ENCODE assay signal across 1 cellular context in genomic region chr5:131536211-131536826, GRCh38.
A peak's percentile ranks its signal among the peaks of the same experiment; 100 is the strongest.
TF ChIP-seq lines count a peak whose summit lies in the region.

No MANE protein-coding gene starts in this region.

TF ChIP-seq in K562, 482 proteins besides CTCF, POLR2A, EP300 and RAD21 (continued from another document and continues in another):
- TF ChIP-seq ZNF318 (IDR thresholded peaks at IDR 0.05; ENCODE audit: borderline replicate concordance in 1 of 2, low read depth in 1 of 2) (peak in 1 of 2 experiments; percentile 81; a peak in 2 of 4 replicates), ATF3 (IDR thresholded peaks at IDR 0.05) (peak; percentile 90), ATF3 (CRISPR knock-in tag; conservative IDR thresholded peaks at IDR 0.05) (no peak), PREB (CRISPR knock-in tag; IDR thresholded peaks at IDR 0.05) (no peak), BRD4 (IDR thresholded peaks at IDR 0.05) (no peak), LEF1 (IDR thresholded peaks at IDR 0.05) (peak; percentile 21; the same call in 1 of the 2 replicates), ADNP (tag; IDR thresholded peaks at IDR 0.05) (no peak), MEF2A (IDR thresholded peaks at IDR 0.05; ENCODE audit: control insufficient read depth, low read depth, low read length) (peak; percentile 92), NBN (IDR thresholded peaks at IDR 0.05; ENCODE audit: low read depth) (no peak), ZNF280B (CRISPR knock-in tag; IDR thresholded peaks at IDR 0.05) (no peak), PKNOX1 (IDR thresholded peaks at IDR 0.05) (peak; percentile 56; the same call in 1 of the 2 replicates), MAZ (CRISPR knock-in tag; conservative IDR thresholded peaks at IDR 0.05 in 1 of 2, IDR thresholded peaks at IDR 0.05 in 1 of 2) (no peak), ZBTB40 (IDR thresholded peaks at IDR 0.05) (peak; percentile 88), ZBTB40 (CRISPR knock-in tag; IDR thresholded peaks at IDR 0.05) (0 out of 2 replicates have a peak, but pooled peaks have one; percentile 46), NEUROD1 (IDR thresholded peaks at IDR 0.05; ENCODE audit: borderline replicate concordance, low read depth, low read length, partially characterized antibody) (no peak), ARID1B (IDR thresholded peaks at IDR 0.05) (no peak), HDAC1 (IDR thresholded peaks at IDR 0.05) (no peak), ZNF217 (CRISPR knock-in tag; IDR thresholded peaks at IDR 0.05) (no peak), ASH1L (IDR thresholded peaks at IDR 0.05; ENCODE audit: borderline replicate concordance, low read depth, partially characterized antibody) (no peak), ZNF444 (CRISPR knock-in tag; IDR thresholded peaks at IDR 0.05) (no peak), POLR2AphosphoS2 (IDR thresholded peaks at IDR 0.05; ENCODE audit: low read length) (no peak), DNMT1 (IDR thresholded peaks at IDR 0.05) (no peak), HNRNPLL (IDR thresholded peaks at IDR 0.05; ENCODE audit: low read depth, low read length, poor library complexity, severe bottlenecking) (no peak), CREM (IDR thresholded peaks at IDR 0.05; ENCODE audit: low read depth) (peak; percentile 24; the same call in 1 of the 2 replicates), FOS (IDR thresholded peaks at IDR 0.05; ENCODE audit: extremely low read depth, insufficient read length) (no peak), ZNF3 (CRISPR knock-in tag; IDR thresholded peaks at IDR 0.05) (no peak), PHB (CRISPR knock-in tag; IDR thresholded peaks at IDR 0.05) (no peak), PYGO2 (tag; IDR thresholded peaks at IDR 0.05) (no peak), CAMTA2 (CRISPR knock-in tag; conservative IDR thresholded peaks at IDR 0.05) (no peak), E2F4 (CRISPR knock-in tag; IDR thresholded peaks at IDR 0.05; ENCODE audit: low read depth) (no peak), SOX6 (IDR thresholded peaks at IDR 0.05) (peak; percentile 33; the same call in 1 of the 2 replicates), ZNF586 (CRISPR knock-in tag; conservative IDR thresholded peaks at IDR 0.05) (no peak)
